In genomic region chr5:8034852-8035251, GRCh38 we compare ENCODE assay signal across 29 cellular contexts.
"Had no signal": no experiment of that assay in that cellular context is flagged by ENCODE, and none has a peak within 500 bp of the region (broad histone marks: within the 10 kb centered on the region; RNA-seq: fewer than 3 reads in every experiment).

No MANE protein-coding gene starts in this region.

- H3K4me1 Mint-ChIP-seq: activated CD4-positive, alpha-beta memory T cell treated with anti-CD3 and anti-CD28 coated beads, Interleukin-2, amount 10 ng/mL, durations not matched to agents 7 days and 5 days; activated CD4-positive, alpha-beta T cell treated with anti-CD3 and anti-CD28 coated beads, Interleukin-2, amount 10 ng/mL, durations not matched to agents 7 days and 5 days; activated naive CD4-positive, alpha-beta T cell treated with anti-CD3 and anti-CD28 coated beads, Interleukin-2, amount 10 ng/mL, durations not matched to agents 7 days and 5 days; activated naive CD8-positive, alpha-beta T cell treated with anti-CD3 and anti-CD28 coated beads, Interleukin-2, amount 10 ng/mL, durations not matched to agents 7 days and 5 days; brain had no signal

- H3K4me1 ChIP-seq: ascending aorta, breast epithelium, esophagus muscularis mucosa, foreskin keratinocyte, gastrocnemius medialis had no signal

- H3K27ac ChIP-seq: ascending aorta, breast epithelium, cardiac muscle cell, coronary artery, dorsolateral prefrontal cortex, esophagus muscularis mucosa, foreskin keratinocyte, gastrocnemius medialis had no signal

- DNase-seq: activated CD4-positive, alpha-beta memory T cell treated with anti-CD3 and anti-CD28 coated beads, Interleukin-2, amount 10 ng/mL, durations not matched to agents 7 days and 5 days; activated CD4-positive, alpha-beta T cell treated with anti-CD3 and anti-CD28 coated beads for 1 hour; activated CD4-positive, alpha-beta T cell treated with anti-CD3 and anti-CD28 coated beads for 4 hours; activated CD4-positive, alpha-beta T cell treated with anti-CD3 and anti-CD28 coated beads, Interleukin-2, amount 10 ng/mL, durations not matched to agents 7 days and 5 days; activated CD4-positive, alpha-beta T cell treated with anti-CD3 and anti-CD28 coated beads, Interleukin-2, amount 50 U/mL, for 4 hours; activated CD8-positive, alpha-beta memory T cell treated with anti-CD3 and anti-CD28 coated beads, Interleukin-2, amount 50 U/mL, for 48 hours; activated gamma-delta T cell; activated naive CD4-positive, alpha-beta T cell; activated naive CD4-positive, alpha-beta T cell treated with anti-CD3 and anti-CD28 coated beads, Interleukin-2, amount 10 ng/mL, durations not matched to agents 7 days and 5 days; activated naive CD8-positive, alpha-beta T cell treated with anti-CD3 and anti-CD28 coated beads, Interleukin-2, amount 10 ng/mL, durations not matched to agents 7 days and 5 days; activated T-cell treated with anti-CD3 and anti-CD28 coated beads for 4 hours; activated T-cell treated with anti-CD3 and anti-CD28 coated beads, Interleukin-2, amount 50 U/mL, for 24 hours; activated T-cell treated with anti-CD3 and anti-CD28 coated beads, Interleukin-2, amount 50 U/mL, for 72 hours; central memory CD4-positive, alpha-beta T cell; cerebellar nuclear complex; dorsolateral prefrontal cortex; effector memory CD4-positive, alpha-beta T cell; erythroblast; foreskin keratinocyte; gastrocnemius medialis; T-helper 2 cell had no signal

- H3K4me3 Mint-ChIP-seq: activated CD4-positive, alpha-beta memory T cell treated with anti-CD3 and anti-CD28 coated beads, Interleukin-2, amount 10 ng/mL, durations not matched to agents 7 days and 5 days; activated CD4-positive, alpha-beta T cell treated with anti-CD3 and anti-CD28 coated beads, Interleukin-2, amount 10 ng/mL, durations not matched to agents 7 days and 5 days; activated naive CD4-positive, alpha-beta T cell treated with anti-CD3 and anti-CD28 coated beads, Interleukin-2, amount 10 ng/mL, durations not matched to agents 7 days and 5 days; activated naive CD8-positive, alpha-beta T cell treated with anti-CD3 and anti-CD28 coated beads, Interleukin-2, amount 10 ng/mL, durations not matched to agents 7 days and 5 days; activated T-cell treated with anti-CD3 and anti-CD28 coated beads, Interleukin-2, amount 50 U/mL, for 24 hours; activated T-cell treated with anti-CD3 and anti-CD28 coated beads, Interleukin-2, amount 50 U/mL, for 72 hours; brain; dendritic cell treated with granulocyte-macrophage colony-stimulating factor and Interleukin-4, amounts not matched to agents 40 ng/mL and 50 ng/mL, for 4 days had no signal

- H3K36me3 ChIP-seq: ascending aorta, breast epithelium, cardiac muscle cell, esophagus muscularis mucosa, gastrocnemius medialis had no signal

- H3K27me3 Mint-ChIP-seq: activated CD4-positive, alpha-beta memory T cell treated with anti-CD3 and anti-CD28 coated beads, Interleukin-2, amount 10 ng/mL, durations not matched to agents 7 days and 5 days; activated CD4-positive, alpha-beta T cell treated with anti-CD3 and anti-CD28 coated beads, Interleukin-2, amount 10 ng/mL, durations not matched to agents 7 days and 5 days; activated naive CD4-positive, alpha-beta T cell treated with anti-CD3 and anti-CD28 coated beads, Interleukin-2, amount 10 ng/mL, durations not matched to agents 7 days and 5 days; activated T-cell treated with anti-CD3 and anti-CD28 coated beads, Interleukin-2, amount 50 U/mL, for 24 hours; brain; dendritic cell treated with granulocyte-macrophage colony-stimulating factor and Interleukin-4, amounts not matched to agents 40 ng/mL and 50 ng/mL, for 4 days had no signal

- H3K9me3 Mint-ChIP-seq: activated CD4-positive, alpha-beta memory T cell treated with anti-CD3 and anti-CD28 coated beads, Interleukin-2, amount 10 ng/mL, durations not matched to agents 7 days and 5 days; activated CD4-positive, alpha-beta T cell treated with anti-CD3 and anti-CD28 coated beads, Interleukin-2, amount 10 ng/mL, durations not matched to agents 7 days and 5 days had no signal

- H3K36me3 Mint-ChIP-seq: activated naive CD4-positive, alpha-beta T cell treated with anti-CD3 and anti-CD28 coated beads, Interleukin-2, amount 10 ng/mL, durations not matched to agents 7 days and 5 days; activated naive CD4-positive, alpha-beta T cell treated with anti-CD3 and anti-CD28 coated beads, Interleukin-2, amount 50 U/mL, for 72 hours; activated naive CD8-positive, alpha-beta T cell treated with anti-CD3 and anti-CD28 coated beads, Interleukin-2, amount 10 ng/mL, durations not matched to agents 7 days and 5 days; brain had no signal

- H3K4me3 ChIP-seq: ascending aorta, breast epithelium, cardiac muscle cell, coronary artery, dorsolateral prefrontal cortex, esophagus muscularis mucosa, gastrocnemius medialis had no signal

- H3K27me3 ChIP-seq: ascending aorta, breast epithelium, cardiac muscle cell, esophagus muscularis mucosa, foreskin keratinocyte, gastrocnemius medialis had no signal

- H3K27ac Mint-ChIP-seq: activated CD4-positive, alpha-beta memory T cell treated with anti-CD3 and anti-CD28 coated beads, Interleukin-2, amount 10 ng/mL, durations not matched to agents 7 days and 5 days; activated CD4-positive, alpha-beta T cell treated with anti-CD3 and anti-CD28 coated beads, Interleukin-2, amount 10 ng/mL, durations not matched to agents 7 days and 5 days; activated naive CD4-positive, alpha-beta T cell treated with anti-CD3 and anti-CD28 coated beads, Interleukin-2, amount 10 ng/mL, durations not matched to agents 7 days and 5 days; activated naive CD4-positive, alpha-beta T cell treated with anti-CD3 and anti-CD28 coated beads, Interleukin-2, amount 50 U/mL, for 72 hours; activated naive CD8-positive, alpha-beta T cell treated with anti-CD3 and anti-CD28 coated beads, Interleukin-2, amount 10 ng/mL, durations not matched to agents 7 days and 5 days; activated T-cell treated with anti-CD3 and anti-CD28 coated beads, Interleukin-2, amount 50 U/mL, for 24 hours; activated T-cell treated with anti-CD3 and anti-CD28 coated beads, Interleukin-2, amount 50 U/mL, for 72 hours; brain; dendritic cell treated with granulocyte-macrophage colony-stimulating factor and Interleukin-4, amounts not matched to agents 40 ng/mL and 50 ng/mL, for 4 days had no signal

- H3K9me3 ChIP-seq: esophagus muscularis mucosa, gastrocnemius medialis had no signal

- ATAC-seq: activated naive CD4-positive, alpha-beta T cell treated with anti-CD3 and anti-CD28 coated beads, Interleukin-2, amount 50 U/mL, for 72 hours; activated T-cell treated with anti-CD3 and anti-CD28 coated beads, Interleukin-2, amount 50 U/mL, for 72 hours; foreskin keratinocyte; gastrocnemius medialis had no signal
